In the genomic region with DNA sequence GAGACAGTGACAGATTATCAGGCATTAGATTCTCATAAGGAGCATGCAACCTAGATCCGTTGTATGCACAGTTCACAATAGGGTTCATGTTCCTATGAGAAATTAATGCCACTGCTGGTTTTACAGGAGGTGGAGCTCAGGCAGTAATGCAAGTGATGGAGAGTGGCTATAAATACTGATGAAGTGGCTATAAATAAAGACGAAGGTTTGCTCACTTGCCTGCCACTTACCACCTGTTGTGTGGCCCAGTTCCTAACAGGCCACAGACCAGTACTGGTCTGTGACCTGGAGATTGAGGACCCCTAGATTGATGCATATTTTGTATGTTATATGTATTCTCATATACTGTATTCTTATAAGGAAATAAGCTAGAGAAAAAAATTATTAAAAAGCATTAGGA, we compare ENCODE assay signal across 8 cellular contexts.
"Had no signal": no experiment of that assay in that cellular context is flagged by ENCODE, and none has a peak within 500 bp of the region (broad histone marks: within the 10 kb centered on the region; RNA-seq: fewer than 3 reads in every experiment).

No MANE protein-coding gene starts in this region.

- H3K4me3 Mint-ChIP-seq: IgD-negative memory B cell had no signal

- H3K4me1 Mint-ChIP-seq: IgD-negative memory B cell had no signal

- H3K4me2 ChIP-seq: KMS-11 had no signal

- H3K27ac ChIP-seq: HL-60, KMS-11 had no signal

- H3K27me3 Mint-ChIP-seq: IgD-negative memory B cell had no signal

- H3K36me3 Mint-ChIP-seq: IgD-negative memory B cell had no signal

- H3K9ac ChIP-seq: KMS-11 had no signal

- H3K27ac Mint-ChIP-seq: IgD-negative memory B cell had no signal

- DNase-seq: IMR-90, KBM-7, KG1 had no signal

- ATAC-seq: HepG2, K562 had no signal

- H3K4me3 ChIP-seq: K562 had no signal
